In genomic region chr17:42135664-42136653, GRCh38 we compare ENCODE assay signal across 1 cellular context.
TF ChIP-seq lines count a peak whose summit lies in the region.

No MANE protein-coding gene starts in this region.

TF ChIP-seq in HCT116, 20 proteins besides CTCF, POLR2A, EP300 and RAD21 (continued from another document):
- no peak for TF ChIP-seq TCF7L2 (IDR thresholded peaks at IDR 0.05; ENCODE audit: borderline replicate concordance, extremely low read depth, insufficient read depth, insufficient read length)
- TF ChIP-seq CEBPB (IDR thresholded peaks at IDR 0.05; ENCODE audit: low read depth), result no peak
- TF ChIP-seq EZH2phosphoT487 (IDR thresholded peaks at IDR 0.05; ENCODE audit: borderline replicate concordance), result no peak
- no peak for TF ChIP-seq MAX (IDR thresholded peaks at IDR 0.05)
- no peak for TF ChIP-seq YY1 (IDR thresholded peaks at IDR 0.05; ENCODE audit: extremely low read depth, insufficient replicate concordance, low read depth, low read length)
- no peak for TF ChIP-seq POLR2AphosphoS5 (IDR thresholded peaks at IDR 0.05; ENCODE audit: low read depth, low read length)
